9 cellular contexts compared by ENCODE assay signal in the genomic region with DNA sequence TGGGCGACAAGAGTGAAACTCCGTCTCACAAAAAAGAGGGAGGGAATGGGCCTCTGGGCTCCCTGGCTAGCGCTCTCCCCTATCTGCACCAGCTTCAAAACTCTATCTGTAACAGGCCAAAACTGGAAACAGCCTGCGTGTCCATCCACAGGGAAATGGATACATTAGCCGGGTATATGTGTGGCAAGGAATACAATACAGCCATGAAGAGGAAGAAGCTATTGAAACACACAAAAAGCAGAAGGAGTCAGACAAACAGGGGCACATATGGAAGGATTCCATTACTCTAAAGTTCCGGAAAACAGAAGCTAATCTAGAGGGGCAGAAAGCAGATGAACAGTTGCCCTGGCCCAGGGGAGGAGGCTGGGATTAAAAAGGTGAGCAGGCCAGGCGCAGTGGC. TPM values are rescaled to one million over a fixed set of nuclear protein-coding genes. Genes with fewer than 3 reads are reported as not detected.
"Had no signal": no experiment of that assay in that cellular context is flagged by ENCODE, and none has a peak within 500 bp of the region (broad histone marks: within the 10 kb centered on the region; RNA-seq: fewer than 3 reads in every experiment).

No MANE protein-coding gene starts in this region.

- H3K9me3 ChIP-seq: HAP-1 had no signal

- ATAC-seq: HCT116 had no signal

- H3K4me3 ChIP-seq: GM23248, HAP-1 had no signal

- DNase-seq: GM23248, GOT3, H7, IMR-90, KBM-7 had no signal

- H3K27ac ChIP-seq: GM23248, KMS-11 had no signal

- H3K36me3 ChIP-seq: HAP-1 had no signal

RNA-seq across cellular contexts. Expression of a gene that starts 47.0 kb away (rescaled TPM):
- total RNA-seq: GM23248, HT-29 had no signal
